In genomic region chr9:94801685-94802084, GRCh38 we compare ENCODE assay signal across 17 cellular contexts.
DNase-seq lines count a peak whose midpoint lies in the region; ATAC-seq, FAIRE-seq and TF ChIP-seq lines count a peak whose summit lies in the region.
"Had no signal": no experiment of that assay in that cellular context is flagged by ENCODE, and none has a peak within 500 bp of the region (broad histone marks: within the 10 kb centered on the region; RNA-seq: fewer than 3 reads in every experiment).

No MANE protein-coding gene starts in this region.

- H4K20me1 ChIP-seq in astrocyte (ENCODE audit: insufficient read depth, low read length): no peaks in the 10 kb centered on the region

- no peak overlapping the region for H3K4me3 ChIP-seq in astrocyte (ENCODE audit: insufficient read depth, low read depth, low read length)
- H3K4me3 ChIP-seq: upper lobe of left lung had no signal

- H3K27ac Mint-ChIP-seq in Calu3 (ENCODE audit: unreplicated experiment): peak overlapping the region; percentile 34
- H3K27ac Mint-ChIP-seq in astrocyte (ENCODE audit: unreplicated experiment): peak overlapping the region; percentile 99
- H3K27ac Mint-ChIP-seq: B cell had no signal

- H3K79me2 ChIP-seq in astrocyte (ENCODE audit: insufficient read depth, low read length): peaks cover 5% of the 10 kb centered on the region

- FAIRE-seq in astrocyte (lab: Jason Lieb, UNC): peak; percentile 13
- FAIRE-seq: colon had no signal

- no peak for TF ChIP-seq CTCF in Calu3 (IDR thresholded peaks at IDR 0.05; ENCODE audit: unreplicated experiment)
- no peak for TF ChIP-seq CTCF in astrocyte (IDR thresholded peaks at IDR 0.05; ENCODE audit: insufficient read depth, low read depth, low read length)
- TF ChIP-seq CTCF in foreskin keratinocyte (conservative IDR thresholded peaks at IDR 0.05): no peak

- H3K36me3 ChIP-seq in astrocyte (ENCODE audit: insufficient read depth, low read length): no peaks in the 10 kb centered on the region

- H3K27ac ChIP-seq in astrocyte (ENCODE audit: low read depth, low read length) (peak overlapping the region; percentile 80), foreskin keratinocyte (peak overlapping the region; percentile 81)

- H3K9me3 Mint-ChIP-seq in Calu3 (ENCODE audit: low read depth, unreplicated experiment) (no peaks in the 10 kb centered on the region), astrocyte (ENCODE audit: unreplicated experiment) (peaks cover 1% of the 10 kb centered on the region)
- H3K9me3 Mint-ChIP-seq in activated T-cell treated with anti-CD3 and anti-CD28 coated beads, Interleukin-2, amount 50 U/mL, for 4 hours: no peaks in the 10 kb centered on the region

- peak overlapping the region; percentile 61 for H3K4me2 ChIP-seq in astrocyte (ENCODE audit: low read length)

- H3K9me3 ChIP-seq in astrocyte (ENCODE audit: insufficient read depth, low read depth, low read length): no peaks in the 10 kb centered on the region
- H3K9me3 ChIP-seq: upper lobe of left lung had no signal

- ATAC-seq in foreskin keratinocyte: no peak
- peak; percentile 38 for ATAC-seq in sciatic nerve
- no peak for ATAC-seq in HG03571 (IDR thresholded peaks at IDR 0.05; ENCODE audit: unreplicated experiment)
- no peak for ATAC-seq in activated T-cell treated with anti-CD3 and anti-CD28 coated beads, Interleukin-2, amount 50 U/mL, for 4 hours

- no peaks in the 10 kb centered on the region for H3K27me3 Mint-ChIP-seq in Calu3 (ENCODE audit: unreplicated experiment)
- H3K27me3 Mint-ChIP-seq in astrocyte (ENCODE audit: low read depth, unreplicated experiment): no peaks in the 10 kb centered on the region
- no peaks in the 10 kb centered on the region for H3K27me3 Mint-ChIP-seq in activated T-cell treated with anti-CD3 and anti-CD28 coated beads, Interleukin-2, amount 50 U/mL, for 4 hours (ENCODE audit: low read depth)
- H3K27me3 Mint-ChIP-seq: B cell had no signal

- intact Hi-C loops in Calu3 (cut with micrococcal nuclease; ENCODE audit: unreplicated experiment): loop anchor here (5.0 kb wide), 1 partner anchor 221 kb away; no protein-coding TSS in a partner anchor
- intact Hi-C loops in sciatic nerve (cut with DNase I): no loop called here

- peak overlapping the region; percentile 65 for H3K9ac ChIP-seq in astrocyte (ENCODE audit: low read length)

- H3K4me3 Mint-ChIP-seq in Calu3 (ENCODE audit: low read depth, unreplicated experiment): no peak overlapping the region
- no peak overlapping the region for H3K4me3 Mint-ChIP-seq in astrocyte (ENCODE audit: unreplicated experiment)
- H3K4me3 Mint-ChIP-seq in activated T-cell treated with anti-CD3 and anti-CD28 coated beads, Interleukin-2, amount 50 U/mL, for 4 hours: no peak overlapping the region
- H3K4me3 Mint-ChIP-seq: B cell had no signal

- CTCF ChIA-PET in Calu3 (lab: Charles Lee): interaction anchor here (0.8 kb wide), 1 partner anchor 52 kb away, joined by 3 read pairs; no protein-coding TSS in a partner anchor

- H3K36me3 Mint-ChIP-seq in Calu3 (ENCODE audit: insufficient read depth, unreplicated experiment) (peaks cover 23% of the 10 kb centered on the region), astrocyte (ENCODE audit: low read depth, unreplicated experiment) (peaks cover 2% of the 10 kb centered on the region)
- peaks cover 37% of the 10 kb centered on the region for H3K36me3 Mint-ChIP-seq in activated T-cell treated with anti-CD3 and anti-CD28 coated beads, Interleukin-2, amount 50 U/mL, for 4 hours (ENCODE audit: insufficient read depth)

- DNase-seq in Calu3: no peak
- peak; percentile 92 for DNase-seq in astrocyte (ENCODE audit: low read depth)
- peak in 1 of 2 donors; percentile 57 for DNase-seq in foreskin keratinocyte
- DNase-seq in sciatic nerve (ENCODE audit: low spot score): no peak
- DNase-seq in NK-92 treated with Interleukin-12 subunit alpha and Interleukin-12 subunit beta, amount 100 ng/mL, for 24 hours (lab: John Stamatoyannopoulos, UW): no peak
- DNase-seq in AML-193 (lab: John Stamatoyannopoulos, UW): no peak
- DNase-seq in activated T-cell treated with anti-CD3 and anti-CD28 coated beads, Interleukin-2, amount 50 U/mL, for 4 hours: no peak
- DNase-seq: activated CD4-positive, alpha-beta T cell treated with anti-CD3 and anti-CD28 coated beads, Interleukin-2, amount 50 U/mL, for 1 hour; activated gamma-delta T cell treated with Interleukin-2 at 50 U/mL for 16 hours; hypothalamus; KG1; midbrain; NCI-H2029 treated with DMSO at 0.1 percent for 48 hours; upper lobe of left lung had no signal

- no TSS peak for BruUV-seq in Calu3 (replicated peaks; lab: Mats Ljungman, UMichigan)

- H2AFZ ChIP-seq in astrocyte (ENCODE audit: low read depth, low read length): no peak overlapping the region

- no peaks in the 10 kb centered on the region for H3K27me3 ChIP-seq in astrocyte (ENCODE audit: insufficient read depth, low read length)
- no peaks in the 10 kb centered on the region for H3K27me3 ChIP-seq in foreskin keratinocyte
- H3K27me3 ChIP-seq: upper lobe of left lung had no signal

- peaks cover 60% of the 10 kb centered on the region for H3K4me1 Mint-ChIP-seq in Calu3 (ENCODE audit: low read depth, unreplicated experiment)
- H3K4me1 Mint-ChIP-seq in astrocyte (ENCODE audit: low read depth, unreplicated experiment): peaks cover 78% of the 10 kb centered on the region
- peaks cover 19% of the 10 kb centered on the region for H3K4me1 Mint-ChIP-seq in activated T-cell treated with anti-CD3 and anti-CD28 coated beads, Interleukin-2, amount 50 U/mL, for 4 hours (ENCODE audit: low read depth)

- H3K4me1 ChIP-seq in astrocyte (ENCODE audit: insufficient read depth, low read length): peaks cover 46% of the 10 kb centered on the region
- peaks cover 60% of the 10 kb centered on the region for H3K4me1 ChIP-seq in foreskin keratinocyte
